23 cellular contexts compared by ENCODE assay signal in the genomic region with DNA sequence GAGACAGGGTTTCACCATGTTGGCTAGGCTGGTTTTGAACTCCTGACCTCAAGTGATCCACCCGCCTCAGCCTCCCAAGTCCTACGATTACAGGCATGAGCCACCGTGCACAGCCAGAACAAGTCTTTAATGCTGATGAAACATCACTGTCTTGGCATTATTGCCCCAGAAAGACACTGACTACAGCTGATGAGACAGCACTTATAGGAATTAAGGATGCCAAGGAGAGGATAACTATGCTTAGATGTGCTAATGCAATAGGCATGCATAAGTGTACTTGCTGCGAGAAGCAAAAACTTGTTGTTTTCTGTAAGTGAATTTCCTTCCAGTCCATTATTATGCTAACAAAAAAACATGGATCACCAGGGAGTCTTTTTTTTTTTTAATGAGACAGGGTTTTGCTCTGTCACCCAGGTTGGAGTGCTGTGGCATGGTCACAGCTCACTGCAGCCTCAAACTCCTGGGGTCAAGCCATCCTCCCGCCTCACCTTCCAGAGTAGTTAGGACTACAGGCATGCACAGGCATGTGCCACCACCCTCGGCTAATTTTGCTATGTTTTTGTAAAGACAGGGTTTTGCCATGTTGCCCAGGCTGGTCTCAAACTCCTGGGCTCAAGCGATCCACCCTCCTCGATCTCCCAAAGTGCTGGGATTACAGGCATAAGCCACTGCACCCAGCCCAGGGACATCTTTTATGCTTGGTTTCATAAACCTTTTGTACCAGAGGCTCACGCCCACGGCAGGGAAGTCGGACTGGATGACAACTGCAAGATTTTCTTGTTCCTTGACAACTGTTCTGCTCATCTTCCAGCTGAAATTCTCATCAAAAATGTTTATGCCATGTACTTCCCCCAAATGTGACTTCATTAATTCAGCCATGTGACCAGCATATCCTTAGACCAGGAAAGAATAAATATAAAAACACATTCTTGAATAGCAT. TPM values are rescaled to one million over a fixed set of nuclear protein-coding genes. Genes with fewer than 3 reads are reported as not detected.
DNase-seq lines count a peak whose midpoint lies in the region; ATAC-seq, FAIRE-seq and TF ChIP-seq lines count a peak whose summit lies in the region.
"Had no signal": no experiment of that assay in that cellular context is flagged by ENCODE, and none has a peak within 500 bp of the region (broad histone marks: within the 10 kb centered on the region; RNA-seq: fewer than 3 reads in every experiment).

No MANE protein-coding gene starts in this region.

- peaks cover 0 to 4% (median 0%) of the 10 kb centered on the region in 4 donors for H3K27me3 ChIP-seq in esophagus squamous epithelium
- H3K27me3 ChIP-seq: cardiac muscle cell, pancreas had no signal

- CTCF ChIA-PET in RWPE1 (lab: Yijun Ruan, JAX), result interaction anchor here (0.5 to 1.1 kb wide), 5 partner anchors 30 to 284 kb away, joined by 3 to 4 read pairs (median 3); no protein-coding TSS in a partner anchor

- ATAC-seq in omental fat pad (ENCODE audit: low FRiP score) (peak; percentile 39), left lobe of liver (no peak), HG02798 (IDR thresholded peaks at IDR 0.05; ENCODE audit: poor library complexity, unreplicated experiment) (no peak)
- ATAC-seq: effector memory CD8-positive, alpha-beta T cell; HCT116; Panc1; pancreas had no signal

- no peaks in the 10 kb centered on the region for H3K9me3 ChIP-seq in esophagus squamous epithelium
- H3K9me3 ChIP-seq: pancreas had no signal

- H3K27ac ChIP-seq in RWPE1 (peak overlapping the region; percentile 83), esophagus squamous epithelium (peak overlapping the region in 3 of 4 donors; percentile 6 to 52 (median 8))
- H3K27ac ChIP-seq: cardiac muscle cell, pancreas had no signal

- TF ChIP-seq CTCF in RWPE1 (conservative IDR thresholded peaks at IDR 0.05; ENCODE audit: low read depth) (no peak), esophagus squamous epithelium (IDR thresholded peaks at IDR 0.05) (no peak), omental fat pad (IDR thresholded peaks at IDR 0.05) (no peak)

- H3K4me1 ChIP-seq in esophagus squamous epithelium, result peaks cover 0 to 17% (median 0%) of the 10 kb centered on the region in 3 donors
- H3K4me1 ChIP-seq: pancreas had no signal

- H3K4me3 ChIP-seq in esophagus squamous epithelium, result no peak overlapping the region
- H3K4me3 ChIP-seq: cardiac muscle cell, pancreas had no signal

- no peak for FAIRE-seq in HTR-8/SVneo (lab: Jason Lieb, UNC)
- FAIRE-seq: pancreas, small intestine had no signal

- TF ChIP-seq POLR2A in esophagus squamous epithelium (IDR thresholded peaks at IDR 0.05), result no peak

- intact Hi-C loops in esophagus squamous epithelium (cut with DNase I), result no loop called here

- peak; percentile 22 for DNase-seq in GM04504 (ENCODE audit: low read depth)
- peak; percentile 79 for DNase-seq in RWPE1 (ENCODE audit: low spot score)
- DNase-seq in esophagus squamous epithelium (lab: John Stamatoyannopoulos, UW), result no peak
- DNase-seq in omental fat pad (ENCODE audit: low spot score), result no peak
- no peak for DNase-seq in left lobe of liver (ENCODE audit: low spot score)
- no peak for DNase-seq in middle frontal gyrus (ENCODE audit: extremely low spot score, low spot score)
- no peak for DNase-seq in HTR-8/SVneo (ENCODE audit: insufficient read length, low spot score)
- DNase-seq: activated CD4-positive, alpha-beta T cell treated with anti-CD3 and anti-CD28 coated beads for 1 hour; activated CD8-positive, alpha-beta memory T cell treated with anti-CD3 and anti-CD28 coated beads, Interleukin-2, amount 50 U/mL, for 4 hours; C1 segment of cervical spinal cord; DMS79; effector memory CD8-positive, alpha-beta T cell; KBM-7; kidney glomerular epithelial cell; NCI-H146; pancreas; small intestine; SW 1271 had no signal

- POLR2A ChIA-PET in RWPE1 (lab: Yijun Ruan, JAX; ENCODE audit: low non-redundant PET), result no interaction called here

- H3K36me3 ChIP-seq in esophagus squamous epithelium, result no peaks in the 10 kb centered on the region
- H3K36me3 ChIP-seq: cardiac muscle cell, pancreas had no signal

- 20 to 41% methylated on average over 10 to 11 of the region's 11 CpGs for WGBS in esophagus squamous epithelium, 2 donors

RNA-seq across cellular contexts. Expression of gene RHEX, which starts 23.1 kb away (rescaled TPM):
- total RNA-seq in esophagus squamous epithelium, result 10 to 100 TPM in 1 of 4 donors, 1 to 10 TPM in 1, under 1 TPM in 1, not detected in 1; 0.72 to 21.9 (median 4.5) TPM
- 1 to 10 TPM; 1.1 to 5.4 (median 1.8) TPM for total RNA-seq in omental fat pad
- total RNA-seq in left lobe of liver, result 0.43 TPM
- total RNA-seq: NCI-H460 had no signal

RNA-seq across cellular contexts. Expression of gene AVPR1B, which starts 41.1 kb away (rescaled TPM):
- total RNA-seq in esophagus squamous epithelium (not detected), omental fat pad (not detected), left lobe of liver (not detected)
- total RNA-seq: NCI-H460 had no signal

RNA-seq across cellular contexts. Expression of gene CTSE, which starts 52.4 kb away (rescaled TPM):
- total RNA-seq in esophagus squamous epithelium (under 1 TPM in 3 of 4 donors, not detected in 1; 0.32 to 0.48 (median 0.38) TPM), omental fat pad (not detected), left lobe of liver (not detected)
- total RNA-seq: cardiac muscle cell, NCI-H460 had no signal

Comparison
In these comparisons a context has a peak if more than half of its experiments do, and no peak if none do; other contexts are left out.
1. DNase-seq: peak in GM04504 (single experiment) and RWPE1 (single experiment); none in esophagus squamous epithelium (single experiment), omental fat pad (single experiment), left lobe of liver (single experiment), middle frontal gyrus (single experiment) and HTR-8/SVneo (single experiment).